Comparison of ENCODE assay signal across 18 cellular contexts in genomic region chr12:100920493-100920892, GRCh38.
"Had no signal": no experiment of that assay in that cellular context is flagged by ENCODE, and none has a peak within 500 bp of the region (broad histone marks: within the 10 kb centered on the region; RNA-seq: fewer than 3 reads in every experiment).

No MANE protein-coding gene starts in this region.

- H3K36me3 ChIP-seq: colonic mucosa, esophagus muscularis mucosa, gastroesophageal sphincter, heart left ventricle, left lung, lower lobe of right lung had no signal

- H3K27me3 ChIP-seq: colonic mucosa, esophagus muscularis mucosa, foreskin keratinocyte, gastroesophageal sphincter, heart left ventricle, hepatocyte, left lung had no signal

- H3K9me3 ChIP-seq: colonic mucosa, esophagus muscularis mucosa, gastroesophageal sphincter, heart left ventricle, left lung, lower lobe of right lung had no signal

- H3K4me3 ChIP-seq: colonic mucosa, esophagus muscularis mucosa, gastroesophageal sphincter, heart left ventricle, hepatocyte, left lung, lower lobe of right lung had no signal

- H3K4me1 ChIP-seq: colonic mucosa, esophagus muscularis mucosa, foreskin keratinocyte, gastroesophageal sphincter, heart left ventricle, left lung, lower lobe of right lung had no signal

- H3K27ac ChIP-seq: colonic mucosa, esophagus muscularis mucosa, foreskin keratinocyte, gastroesophageal sphincter, heart left ventricle, hepatocyte, left lung, lower lobe of right lung had no signal

- H3K4me1 Mint-ChIP-seq: naive thymus-derived CD4-positive, alpha-beta T cell had no signal

- H3K4me3 Mint-ChIP-seq: dendritic cell treated with granulocyte-macrophage colony-stimulating factor and Interleukin-4, amounts not matched to agents 40 ng/mL and 50 ng/mL, for 4 days; naive thymus-derived CD4-positive, alpha-beta T cell had no signal

- H3K9me3 Mint-ChIP-seq: dendritic cell treated with granulocyte-macrophage colony-stimulating factor and Interleukin-4, amounts not matched to agents 40 ng/mL and 50 ng/mL, for 4 days had no signal

- H3K27ac Mint-ChIP-seq: dendritic cell treated with granulocyte-macrophage colony-stimulating factor and Interleukin-4, amounts not matched to agents 40 ng/mL and 50 ng/mL, for 4 days; naive thymus-derived CD4-positive, alpha-beta T cell had no signal

- DNase-seq: colonic mucosa; cortex of kidney; effector CD4-positive, alpha-beta T cell; effector memory CD4-positive, alpha-beta T cell; foreskin keratinocyte; heart left ventricle; hypothalamus; left cardiac atrium; left lung; left ventricle myocardium superior; lower lobe of right lung; mesenchymal stem cell; midbrain; naive thymus-derived CD4-positive, alpha-beta T cell had no signal

- H3K27me3 Mint-ChIP-seq: dendritic cell treated with granulocyte-macrophage colony-stimulating factor and Interleukin-4, amounts not matched to agents 40 ng/mL and 50 ng/mL, for 4 days; naive thymus-derived CD4-positive, alpha-beta T cell had no signal

- H2AFZ ChIP-seq: hepatocyte had no signal

- H3K36me3 Mint-ChIP-seq: naive thymus-derived CD4-positive, alpha-beta T cell had no signal

- ATAC-seq: foreskin keratinocyte; gastroesophageal sphincter; heart left ventricle; left cardiac atrium; left lung; left ventricle myocardium superior; lower lobe of right lung; naive thymus-derived CD4-positive, alpha-beta T cell had no signal

- H3K4me2 ChIP-seq: hepatocyte had no signal

- H3K79me2 ChIP-seq: hepatocyte had no signal
